ENCODE assay signal across 24 cellular contexts in genomic region chr3:97950360-97950759, GRCh38. TPM values are rescaled to one million over a fixed set of nuclear protein-coding genes. Genes with fewer than 3 reads are reported as not detected.
DNase-seq lines count a peak whose midpoint lies in the region; ATAC-seq and TF ChIP-seq lines count a peak whose summit lies in the region.
"Had no signal": no experiment of that assay in that cellular context is flagged by ENCODE, and none has a peak within 500 bp of the region (broad histone marks: within the 10 kb centered on the region; RNA-seq: fewer than 3 reads in every experiment).

No MANE protein-coding gene starts in this region.

- ATAC-seq in gastroesophageal sphincter = no peak
- ATAC-seq: A549; CD8-positive, alpha-beta T cell; GM23338; Right ventricle myocardium inferior had no signal

- H3K27me3 Mint-ChIP-seq in activated CD4-positive, alpha-beta memory T cell treated with anti-CD3 and anti-CD28 coated beads, Interleukin-2, amount 10 ng/mL, durations not matched to agents 7 days and 5 days = no peaks in the 10 kb centered on the region
- H3K27me3 Mint-ChIP-seq in activated CD4-positive, alpha-beta memory T cell treated with anti-CD3 and anti-CD28 coated beads for 36 hours = no peaks in the 10 kb centered on the region
- H3K27me3 Mint-ChIP-seq: B cell had no signal

- peak overlapping the region; percentile 78 for H3K27ac ChIP-seq in VCaP
- peak overlapping the region; percentile 1 to 63 (median 55) for H3K27ac ChIP-seq in thyroid gland
- H3K27ac ChIP-seq in gastroesophageal sphincter = no peak overlapping the region
- H3K27ac ChIP-seq: A549, C4-2B, PC-9, SJCRH30 had no signal

- H3K9me3 Mint-ChIP-seq in activated CD4-positive, alpha-beta memory T cell treated with anti-CD3 and anti-CD28 coated beads, Interleukin-2, amount 10 ng/mL, durations not matched to agents 7 days and 5 days = no peaks in the 10 kb centered on the region
- H3K9me3 Mint-ChIP-seq in activated CD4-positive, alpha-beta memory T cell treated with anti-CD3 and anti-CD28 coated beads for 36 hours = no peaks in the 10 kb centered on the region
- H3K9me3 Mint-ChIP-seq: CD8-positive, alpha-beta T cell; GM23338; H9 had no signal

- TF ChIP-seq POLR2A in thyroid gland (IDR thresholded peaks at IDR 0.05) (no peak), gastroesophageal sphincter (IDR thresholded peaks at IDR 0.05) (no peak)

- H3K27me3 ChIP-seq in thyroid gland (no peaks in the 10 kb centered on the region), gastroesophageal sphincter (no peaks in the 10 kb centered on the region)
- H3K27me3 ChIP-seq: SJCRH30 had no signal

- H3K36me3 ChIP-seq in thyroid gland (peaks cover 26 to 47% of the 10 kb centered on the region in 2 donors), gastroesophageal sphincter (peaks cover 3 to 94% of the 10 kb centered on the region in 2 donors)

- TF ChIP-seq CTCF in VCaP (conservative IDR thresholded peaks at IDR 0.05) (no peak), thyroid gland (IDR thresholded peaks at IDR 0.05) (no peak), gastroesophageal sphincter (IDR thresholded peaks at IDR 0.05) (no peak)

- intact Hi-C loops in activated CD4-positive, alpha-beta memory T cell treated with anti-CD3 and anti-CD28 coated beads for 36 hours (cut with micrococcal nuclease) = no loop called here
- intact Hi-C loops in thyroid gland (cut with DNase I) = no loop called here

- H3K9me3 ChIP-seq in thyroid gland = no peaks in the 10 kb centered on the region
- no peaks in the 10 kb centered on the region for H3K9me3 ChIP-seq in gastroesophageal sphincter
- H3K9me3 ChIP-seq: A549, Caco-2, SJCRH30 had no signal

- peaks cover 87% of the 10 kb centered on the region for H3K36me3 Mint-ChIP-seq in activated CD4-positive, alpha-beta memory T cell treated with anti-CD3 and anti-CD28 coated beads, Interleukin-2, amount 10 ng/mL, durations not matched to agents 7 days and 5 days (ENCODE audit: low read depth)
- peaks cover 70% of the 10 kb centered on the region for H3K36me3 Mint-ChIP-seq in activated CD4-positive, alpha-beta memory T cell treated with anti-CD3 and anti-CD28 coated beads for 36 hours

- DNase-seq in activated CD4-positive, alpha-beta memory T cell treated with anti-CD3 and anti-CD28 coated beads, Interleukin-2, amount 10 ng/mL, durations not matched to agents 7 days and 5 days = no peak
- DNase-seq in activated CD4-positive, alpha-beta memory T cell treated with anti-CD3 and anti-CD28 coated beads for 36 hours = no peak
- peak; percentile 26 for DNase-seq in NCI-H82 treated with DMSO at 0.1 percent for 48 hours (lab: John Stamatoyannopoulos, UW; ENCODE audit: unreplicated experiment)
- DNase-seq in thyroid gland = no peak
- no peak for DNase-seq in OCI-M2 (lab: John Stamatoyannopoulos, UW; ENCODE audit: unreplicated experiment)
- DNase-seq: Caco-2; CD8-positive, alpha-beta T cell; GF-D8; H9; NCI-H1092; NCI-H1417 treated with DMSO at 0.1 percent for 48 hours; NCI-H2081; NCI-H226; NCI-H510A; NCI-H69; PC-9; SJCRH30 had no signal

- TF ChIP-seq EP300 in gastroesophageal sphincter (IDR thresholded peaks at IDR 0.05) = no peak

- H3K27ac Mint-ChIP-seq in activated CD4-positive, alpha-beta memory T cell treated with anti-CD3 and anti-CD28 coated beads, Interleukin-2, amount 10 ng/mL, durations not matched to agents 7 days and 5 days = peak overlapping the region; percentile 4
- H3K27ac Mint-ChIP-seq in activated CD4-positive, alpha-beta memory T cell treated with anti-CD3 and anti-CD28 coated beads for 36 hours = no peak overlapping the region
- H3K27ac Mint-ChIP-seq: B cell; CD8-positive, alpha-beta T cell; GM23338 had no signal

- H3K4me1 ChIP-seq in thyroid gland = peaks cover 13 to 34% of the 10 kb centered on the region in 2 donors
- no peaks in the 10 kb centered on the region for H3K4me1 ChIP-seq in gastroesophageal sphincter
- H3K4me1 ChIP-seq: A549, Caco-2, SJCRH30 had no signal

- 77 to 85% methylated on average over 3 of the region's 3 CpGs for WGBS in thyroid gland, 2 donors
- 81 to 87% methylated on average over 3 of the region's 3 CpGs for WGBS in gastroesophageal sphincter (ENCODE audit: low coverage in 1 of 2), 2 donors

- CTCF ChIA-PET in activated CD4-positive, alpha-beta memory T cell treated with anti-CD3 and anti-CD28 coated beads, Interleukin-2, amount 10 ng/mL, durations not matched to agents 7 days and 5 days (lab: Charles Lee) = interaction anchor here (1.6 kb wide), 1 partner anchor 8 kb away, joined by 4 read pairs; no protein-coding TSS in a partner anchor
- CTCF ChIA-PET in activated CD4-positive, alpha-beta memory T cell treated with anti-CD3 and anti-CD28 coated beads for 36 hours (lab: Charles Lee) = no interaction called here

- H3K4me3 Mint-ChIP-seq in activated CD4-positive, alpha-beta memory T cell treated with anti-CD3 and anti-CD28 coated beads, Interleukin-2, amount 10 ng/mL, durations not matched to agents 7 days and 5 days = no peak overlapping the region
- H3K4me3 Mint-ChIP-seq in activated CD4-positive, alpha-beta memory T cell treated with anti-CD3 and anti-CD28 coated beads for 36 hours = no peak overlapping the region
- H3K4me3 Mint-ChIP-seq: B cell; CD8-positive, alpha-beta T cell; GM23338; H9 had no signal

- H3K4me1 Mint-ChIP-seq in activated CD4-positive, alpha-beta memory T cell treated with anti-CD3 and anti-CD28 coated beads, Interleukin-2, amount 10 ng/mL, durations not matched to agents 7 days and 5 days = peaks cover 19% of the 10 kb centered on the region
- no peaks in the 10 kb centered on the region for H3K4me1 Mint-ChIP-seq in activated CD4-positive, alpha-beta memory T cell treated with anti-CD3 and anti-CD28 coated beads for 36 hours (ENCODE audit: low read depth)

- POLR2A ChIA-PET in activated CD4-positive, alpha-beta memory T cell treated with anti-CD3 and anti-CD28 coated beads, Interleukin-2, amount 10 ng/mL, durations not matched to agents 7 days and 5 days (lab: Charles Lee) = interaction anchor here (0.8 to 1.5 kb wide), 3 partner anchors 18 to 129 kb away, joined by 3 to 4 read pairs (median 3); partner anchors contain the start of gene CRYBG3
- POLR2A ChIA-PET in activated CD4-positive, alpha-beta memory T cell treated with anti-CD3 and anti-CD28 coated beads for 36 hours (lab: Charles Lee) = interaction anchor here (0.7 kb wide), 1 partner anchor 71 kb away, joined by 3 read pairs; no protein-coding TSS in a partner anchor

- H3K4me3 ChIP-seq in thyroid gland (replicated peaks in 1 of 3) (no peak overlapping the region), gastroesophageal sphincter (no peak overlapping the region)
- H3K4me3 ChIP-seq: A549, GM23338, PC-9, SJCRH30 had no signal

RNA-seq across cellular contexts. Expression of gene RIOX2, which starts 21.9 kb away (rescaled TPM):
- total RNA-seq in activated CD4-positive, alpha-beta memory T cell treated with anti-CD3 and anti-CD28 coated beads, Interleukin-2, amount 10 ng/mL, durations not matched to agents 7 days and 5 days = 10 to 100 TPM; 46.5 to 46.7 TPM
- 10 to 100 TPM; 35.9 to 36.1 TPM for total RNA-seq in activated CD4-positive, alpha-beta memory T cell treated with anti-CD3 and anti-CD28 coated beads for 36 hours
- total RNA-seq in thyroid gland (100 to 1,000 TPM in 2 of 4 donors, 10 to 100 TPM in 2; 61.6 to 109 (median 89.9) TPM), gastroesophageal sphincter (10 to 100 TPM; 22.3 to 32.0 (median 24.4) TPM)

Comparison
In these comparisons a context has a peak if more than half of its experiments do, and no peak if none do; other contexts are left out.
1. H3K27ac ChIP-seq: peak in VCaP (single experiment) and thyroid gland (3 of 3); none in gastroesophageal sphincter (0 of 4).